Comparison of ENCODE assay signal across 26 cellular contexts in genomic region chr1:20108724-20109123, GRCh38. TPM values are rescaled to one million over a fixed set of nuclear protein-coding genes. Genes with fewer than 3 reads are reported as not detected.
"Had no signal": no experiment of that assay in that cellular context is flagged by ENCODE, and none has a peak within 500 bp of the region (broad histone marks: within the 10 kb centered on the region; RNA-seq: fewer than 3 reads in every experiment).

No MANE protein-coding gene starts in this region.

- H3K36me3 Mint-ChIP-seq: natural killer cell; stimulated activated memory B cell treated with anti-CD40 and anti-IgM and Interleukin-4, amounts not matched to agents 10 μg/mL and 1 μg/mL and 100 μg/mL, for 72 hours had no signal

- H3K9me3 Mint-ChIP-seq: natural killer cell; stimulated activated memory B cell treated with anti-CD40 and anti-IgM and Interleukin-4, amounts not matched to agents 10 μg/mL and 1 μg/mL and 100 μg/mL, for 72 hours; stimulated activated naive CD8-positive, alpha-beta T cell treated with anti-CD3 and anti-CD28 coated beads, Interleukin-15, Interleukin-2, amounts not matched to agents 100 ng/mL and 50 ng/mL, for 24 hours had no signal

- DNase-seq: cerebellar nuclear complex; heart left ventricle; hippocampal formation; kidney glomerular epithelial cell; natural killer cell; spleen; stimulated activated CD4-positive, alpha-beta T cell treated with anti-CD3 and anti-CD28 coated beads, Interleukin-15, amount 100 ng/mL, for 24 hours; stimulated activated CD4-positive, alpha-beta T cell treated with anti-CD3 and anti-CD28 coated beads, Interleukin-1b, Interleukin-23, amount 100 ng/mL, for 48 hours; stimulated activated CD4-positive, alpha-beta T cell treated with anti-CD3 and anti-CD28 coated beads, Interleukin-4, amount 100 ng/mL, for 24 hours had no signal

- H3K4me3 Mint-ChIP-seq: natural killer cell; stimulated activated memory B cell treated with anti-CD40 and anti-IgM and Interleukin-4, amounts not matched to agents 10 μg/mL and 1 μg/mL and 100 μg/mL, for 72 hours; stimulated activated naive CD8-positive, alpha-beta T cell treated with anti-CD3 and anti-CD28 coated beads, Interleukin-15, Interleukin-2, amounts not matched to agents 100 ng/mL and 50 ng/mL, for 24 hours had no signal

- ATAC-seq: heart left ventricle; left lobe of liver; natural killer cell; sciatic nerve; stimulated activated memory B cell treated with anti-CD40 and anti-IgM and Interleukin-4, amounts not matched to agents 10 μg/mL and 1 μg/mL and 100 μg/mL, for 72 hours had no signal

- H3K9me3 ChIP-seq: heart left ventricle, spleen, tibial nerve had no signal

- H3K36me3 ChIP-seq: heart left ventricle, spleen, tibial nerve had no signal

- FAIRE-seq: colon, frontal cortex had no signal

- H3K27ac Mint-ChIP-seq: natural killer cell; stimulated activated memory B cell treated with anti-CD40 and anti-IgM and Interleukin-4, amounts not matched to agents 10 μg/mL and 1 μg/mL and 100 μg/mL, for 72 hours; stimulated activated naive CD8-positive, alpha-beta T cell treated with anti-CD3 and anti-CD28 coated beads, Interleukin-15, Interleukin-2, amounts not matched to agents 100 ng/mL and 50 ng/mL, for 24 hours had no signal

- H3K27me3 ChIP-seq: spleen, tibial nerve had no signal

- H3K4me1 Mint-ChIP-seq: natural killer cell; stimulated activated memory B cell treated with anti-CD40 and anti-IgM and Interleukin-4, amounts not matched to agents 10 μg/mL and 1 μg/mL and 100 μg/mL, for 72 hours had no signal

- H3K27ac ChIP-seq: spleen, tibial nerve had no signal

- H3K4me1 ChIP-seq: tibial nerve had no signal

- H3K4me3 ChIP-seq: heart left ventricle, spleen, tibial nerve had no signal

RNA-seq across cellular contexts. Expression of gene PLA2G2D, which starts 10.6 kb away (rescaled TPM):
- total RNA-seq: dermis blood vessel endothelial cell, frontal cortex, glomerular endothelial cell, left lobe of liver, lower leg skin, mucosa of gallbladder, myocyte, natural killer cell, omental fat pad, pulmonary artery endothelial cell, sciatic nerve, skeletal muscle tissue, temporal lobe, tibial nerve, ureter had no signal
- polyA plus RNA-seq: heart left ventricle had no signal

RNA-seq across cellular contexts. Expression of gene PLA2G2F, which starts 30.4 kb away (rescaled TPM):
- total RNA-seq: dermis blood vessel endothelial cell, frontal cortex, glomerular endothelial cell, heart left ventricle, left lobe of liver, myocyte, natural killer cell, omental fat pad, pulmonary artery endothelial cell, sciatic nerve, skeletal muscle tissue, spleen, temporal lobe, tibial nerve had no signal
- polyA plus RNA-seq: heart left ventricle, spleen had no signal

RNA-seq across cellular contexts. Expression of gene PLA2G5, which starts 38.7 kb away (rescaled TPM):
- total RNA-seq: dermis blood vessel endothelial cell, myocyte, natural killer cell had no signal
